8 cellular contexts compared by ENCODE assay signal in genomic region chr1:89822109-89822962, GRCh38. TPM values are rescaled to one million over a fixed set of nuclear protein-coding genes. Genes with fewer than 3 reads are reported as not detected.
DNase-seq lines count a peak whose midpoint lies in the region; ATAC-seq and TF ChIP-seq lines count a peak whose summit lies in the region.

No MANE protein-coding gene starts in this region.

- no peaks in the 10 kb centered on the region for H3K27me3 ChIP-seq in muscle layer of duodenum (ENCODE audit: low read depth, low read length)

- no peaks in the 10 kb centered on the region for H3K27me3 Mint-ChIP-seq in central memory CD8-positive, alpha-beta T cell

- peak overlapping the region; percentile 79 for H3K4me3 Mint-ChIP-seq in central memory CD8-positive, alpha-beta T cell

- H3K4me1 ChIP-seq in muscle layer of duodenum (ENCODE audit: control insufficient read depth in 1 of 2, insufficient read depth in 2 of 2, low read length in 2 of 2): peaks cover 10 to 21% of the 10 kb centered on the region in 2 donors

- no peaks in the 10 kb centered on the region for H3K9me3 ChIP-seq in muscle layer of duodenum (ENCODE audit: control insufficient read depth in 1 of 2, low read length in 2 of 2)

- DNase-seq in GM12864 (ENCODE audit: low read depth) (no peak), NB4 (ENCODE audit: low read depth) (peak; percentile 72), A172 (ENCODE audit: low spot score) (no peak), inferior parietal cortex (ENCODE audit: extremely low spot score) (no peak)
- no peak for DNase-seq in central memory CD8-positive, alpha-beta T cell (ENCODE audit: low spot score in 2 of 2)
- DNase-seq in activated CD4-positive, CD25-positive, alpha-beta regulatory T cell treated with anti-CD3 and anti-CD28 coated beads, Interleukin-2, amount 50 U/mL, for 72 hours: no peak
- DNase-seq in stimulated activated CD4-positive, alpha-beta T cell treated with anti-CD3 and anti-CD28 coated beads, Interleukin-2, amount 100 ng/mL, for 48 hours: no peak

- H3K36me3 Mint-ChIP-seq in central memory CD8-positive, alpha-beta T cell (ENCODE audit: insufficient read depth): peaks cover 3% of the 10 kb centered on the region

- peak overlapping the region; percentile 64 for H3K27ac ChIP-seq in muscle layer of duodenum (ENCODE audit: low read length)

- TF ChIP-seq CTCF in GM12864 (IDR thresholded peaks at IDR 0.05; ENCODE audit: low read depth, low read length, missing control alignments): no peak
- TF ChIP-seq CTCF in NB4 (IDR thresholded peaks at IDR 0.05; ENCODE audit: low read depth, low read length): no peak

- no peaks in the 10 kb centered on the region for H3K36me3 ChIP-seq in muscle layer of duodenum (ENCODE audit: control insufficient read depth in 1 of 2, insufficient read depth in 2 of 2, low read length in 2 of 2)

- no peak for ATAC-seq in central memory CD8-positive, alpha-beta T cell (replicated peaks; ENCODE audit: extremely low read depth, poor library complexity, severe bottlenecking)

- peaks cover 24% of the 10 kb centered on the region for H3K4me1 Mint-ChIP-seq in central memory CD8-positive, alpha-beta T cell

- H3K27ac Mint-ChIP-seq in central memory CD8-positive, alpha-beta T cell (ENCODE audit: low read depth): peak overlapping the region; percentile 96

- peak overlapping the region; percentile 69 for H3K4me3 ChIP-seq in GM12864 (ENCODE audit: low read depth, low read length)
- H3K4me3 ChIP-seq in NB4 (ENCODE audit: low read depth, low read length): peak overlapping the region; percentile 95
- H3K4me3 ChIP-seq in muscle layer of duodenum (ENCODE audit: low read depth in 1 of 2, low read length in 2 of 2): peak overlapping the region; percentile 67 to 97

- no peaks in the 10 kb centered on the region for H3K9me3 Mint-ChIP-seq in central memory CD8-positive, alpha-beta T cell

- TF ChIP-seq POLR2A in NB4 (IDR thresholded peaks at IDR 0.05; ENCODE audit: extremely low read depth, insufficient read length): no peak

RNA-seq across cellular contexts. Expression of gene LRRC8D, which starts 1.5 kb away (rescaled TPM):
- 9.8 and 17.5 TPM in 2 replicates for total RNA-seq in A172 (2014; rRNA removed; shearing (Covaris generic))
